ENCODE assay signal across 14 cellular contexts in the genomic region with DNA sequence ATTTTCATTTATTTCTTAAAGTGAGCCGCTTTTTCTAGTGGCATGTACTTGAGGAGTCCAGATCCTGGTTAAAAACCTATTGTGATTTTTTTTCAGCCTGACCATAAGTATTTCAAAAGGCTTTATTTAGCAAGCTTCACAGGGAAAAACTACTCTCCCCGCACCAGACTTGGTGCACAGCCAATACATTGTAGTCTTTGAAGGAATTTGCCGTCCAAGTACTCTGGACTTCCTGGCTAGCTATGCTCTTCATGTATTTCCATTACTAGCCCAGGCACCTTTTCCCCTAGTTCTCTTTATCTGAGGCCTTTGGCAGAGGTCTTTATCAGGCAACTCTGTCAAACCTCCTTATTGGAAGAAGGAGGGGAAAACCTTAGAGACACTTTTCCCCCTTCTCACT.
DNase-seq lines count a peak whose midpoint lies in the region; ATAC-seq, FAIRE-seq and TF ChIP-seq lines count a peak whose summit lies in the region.
"Had no signal": no experiment of that assay in that cellular context is flagged by ENCODE, and none has a peak within 500 bp of the region (broad histone marks: within the 10 kb centered on the region; RNA-seq: fewer than 3 reads in every experiment).

No MANE protein-coding gene starts in this region.

- no peaks in the 10 kb centered on the region for H3K36me3 ChIP-seq in astrocyte (ENCODE audit: insufficient read depth, low read length)

- H3K36me3 Mint-ChIP-seq in astrocyte (ENCODE audit: low read depth, unreplicated experiment), result no peaks in the 10 kb centered on the region
- H3K36me3 Mint-ChIP-seq in progenitor cell of endocrine pancreas (ENCODE audit: insufficient read depth), result peaks cover 6% of the 10 kb centered on the region

- H3K27me3 ChIP-seq in astrocyte (ENCODE audit: insufficient read depth, low read length), result no peaks in the 10 kb centered on the region

- no peaks in the 10 kb centered on the region for H3K4me1 ChIP-seq in astrocyte (ENCODE audit: insufficient read depth, low read length)
- H3K4me1 ChIP-seq: parathyroid adenoma had no signal

- TF ChIP-seq CTCF in astrocyte (IDR thresholded peaks at IDR 0.05; ENCODE audit: insufficient read depth, low read depth, low read length) (no peak), progenitor cell of endocrine pancreas (IDR thresholded peaks at IDR 0.05; ENCODE audit: unreplicated experiment) (no peak)

- no peak overlapping the region for H3K4me2 ChIP-seq in astrocyte (ENCODE audit: low read length)

- no peak overlapping the region for H3K4me3 ChIP-seq in astrocyte (ENCODE audit: insufficient read depth, low read depth, low read length)

- DNase-seq in astrocyte (ENCODE audit: low read depth) (peak; percentile 91), left cardiac atrium (peak; percentile 45), progenitor cell of endocrine pancreas (ENCODE audit: low spot score, unreplicated experiment) (no peak), T-helper 2 cell (no peak), mesenteric fat pad (ENCODE audit: low spot score) (no peak)
- DNase-seq in activated CD4-positive, alpha-beta T cell treated with anti-CD3 and anti-CD28 coated beads, Interleukin-2, amount 50 U/mL, for 1 hour, result no peak
- DNase-seq: immature natural killer cell, NCI-H146, trophoblast cell had no signal

- intact Hi-C loops in left cardiac atrium (cut with DNase I), result no loop called here

- H3K27ac Mint-ChIP-seq in astrocyte (ENCODE audit: unreplicated experiment), result no peak overlapping the region
- peak overlapping the region; percentile 62 for H3K27ac Mint-ChIP-seq in progenitor cell of endocrine pancreas
- H3K27ac Mint-ChIP-seq: T-helper 2 cell treated with Interferon-gamma antibody and Interleukin-4, amounts not matched to agents 5 μg/mL and 100 μg/mL, for 36 hours had no signal

- no peaks in the 10 kb centered on the region for H3K79me2 ChIP-seq in astrocyte (ENCODE audit: insufficient read depth, low read length)
- H3K79me2 ChIP-seq: parathyroid adenoma had no signal

- no peak overlapping the region for H3K9ac ChIP-seq in astrocyte (ENCODE audit: low read length)
- H3K9ac ChIP-seq: parathyroid adenoma had no signal

- ATAC-seq in GM18873 (IDR thresholded peaks at IDR 0.05; ENCODE audit: low FRiP score, unreplicated experiment) (peak; percentile 15), left cardiac atrium (peak in 1 of 2 donors; percentile 51), GM21381 (IDR thresholded peaks at IDR 0.05; ENCODE audit: unreplicated experiment) (no peak)

- no peaks in the 10 kb centered on the region for H3K27me3 Mint-ChIP-seq in astrocyte (ENCODE audit: low read depth, unreplicated experiment)
- no peaks in the 10 kb centered on the region for H3K27me3 Mint-ChIP-seq in progenitor cell of endocrine pancreas

- H3K27ac ChIP-seq in astrocyte (ENCODE audit: low read depth, low read length), result no peak overlapping the region
- H3K27ac ChIP-seq: C4-2B, parathyroid adenoma had no signal

- H4K20me1 ChIP-seq in astrocyte (ENCODE audit: insufficient read depth, low read length), result no peaks in the 10 kb centered on the region

- no peak for FAIRE-seq in astrocyte (lab: Jason Lieb, UNC)

- peaks cover 2% of the 10 kb centered on the region for H3K9me3 Mint-ChIP-seq in astrocyte (ENCODE audit: unreplicated experiment)
- peaks cover 7% of the 10 kb centered on the region for H3K9me3 Mint-ChIP-seq in progenitor cell of endocrine pancreas (ENCODE audit: low read depth)
- H3K9me3 Mint-ChIP-seq: T-helper 2 cell treated with Interferon-gamma antibody and Interleukin-4, amounts not matched to agents 5 μg/mL and 100 μg/mL, for 36 hours had no signal

- H3K4me1 Mint-ChIP-seq in astrocyte (ENCODE audit: low read depth, unreplicated experiment) (peaks cover 8% of the 10 kb centered on the region), progenitor cell of endocrine pancreas (ENCODE audit: low read depth) (peaks cover 8% of the 10 kb centered on the region)

- H3K4me3 Mint-ChIP-seq in astrocyte (ENCODE audit: unreplicated experiment), result no peak overlapping the region
- no peak overlapping the region for H3K4me3 Mint-ChIP-seq in progenitor cell of endocrine pancreas (ENCODE audit: low read depth)
- H3K4me3 Mint-ChIP-seq: immature natural killer cell; T-helper 2 cell treated with Interferon-gamma antibody and Interleukin-4, amounts not matched to agents 5 μg/mL and 100 μg/mL, for 36 hours had no signal

- no peaks in the 10 kb centered on the region for H3K9me3 ChIP-seq in astrocyte (ENCODE audit: insufficient read depth, low read depth, low read length)

- no peak overlapping the region for H2AFZ ChIP-seq in astrocyte (ENCODE audit: low read depth, low read length)
- H2AFZ ChIP-seq: parathyroid adenoma had no signal

Comparison
In these comparisons a context has a peak if more than half of its experiments do, and no peak if none do; other contexts are left out.
1. DNase-seq: peak in astrocyte (single experiment) and left cardiac atrium (single experiment); none in progenitor cell of endocrine pancreas (single experiment), T-helper 2 cell (0 of 5), activated CD4-positive, alpha-beta T cell treated with anti-CD3 and anti-CD28 coated beads, Interleukin-2, amount 50 U/mL, for 1 hour (single experiment) and mesenteric fat pad (single experiment).